ENCODE assay signal across 18 cellular contexts in genomic region chr12:103313894-103314293, GRCh38.
"Had no signal": no experiment of that assay in that cellular context is flagged by ENCODE, and none has a peak within 500 bp of the region (broad histone marks: within the 10 kb centered on the region; RNA-seq: fewer than 3 reads in every experiment).

No MANE protein-coding gene starts in this region.

- ATAC-seq: activated T-cell treated with anti-CD3 and anti-CD28 coated beads, Interleukin-2, amount 50 U/mL, for 4 hours; foreskin keratinocyte; natural killer cell treated with Interleukin-12 subunit alpha and Interleukin-12 subunit beta and Interleukin-15 and Interleukin-18, amount 100 ng/mL, for 72 hours had no signal

- H3K27me3 ChIP-seq: ascending aorta, breast epithelium, foreskin keratinocyte, suprapubic skin had no signal

- H3K27ac ChIP-seq: ascending aorta, breast epithelium, foreskin keratinocyte, suprapubic skin had no signal

- H3K4me1 ChIP-seq: ascending aorta, breast epithelium, foreskin keratinocyte, suprapubic skin had no signal

- H3K4me1 Mint-ChIP-seq: immature natural killer cell had no signal

- H3K36me3 Mint-ChIP-seq: immature natural killer cell; natural killer cell treated with Interleukin-12 subunit alpha and Interleukin-12 subunit beta and Interleukin-15 and Interleukin-18, amount 100 ng/mL, for 72 hours had no signal

- H3K4me3 Mint-ChIP-seq: activated T-cell treated with anti-CD3 and anti-CD28 coated beads, Interleukin-2, amount 50 U/mL, for 4 hours; dendritic cell treated with granulocyte-macrophage colony-stimulating factor and Interleukin-4, amounts not matched to agents 40 ng/mL and 50 ng/mL, for 4 days; immature natural killer cell; natural killer cell treated with Interleukin-12 subunit alpha and Interleukin-12 subunit beta and Interleukin-15 and Interleukin-18, amount 100 ng/mL, for 72 hours had no signal

- H3K27me3 Mint-ChIP-seq: dendritic cell treated with granulocyte-macrophage colony-stimulating factor and Interleukin-4, amounts not matched to agents 40 ng/mL and 50 ng/mL, for 4 days had no signal

- H3K27ac Mint-ChIP-seq: dendritic cell treated with granulocyte-macrophage colony-stimulating factor and Interleukin-4, amounts not matched to agents 40 ng/mL and 50 ng/mL, for 4 days; immature natural killer cell; natural killer cell treated with Interleukin-12 subunit alpha and Interleukin-12 subunit beta and Interleukin-15 and Interleukin-18, amount 100 ng/mL, for 72 hours had no signal

- H3K4me3 ChIP-seq: ascending aorta, breast epithelium, suprapubic skin had no signal

- H3K9me3 ChIP-seq: ascending aorta had no signal

- DNase-seq: activated CD4-positive, alpha-beta T cell treated with anti-CD3 and anti-CD28 coated beads, Interleukin-2, amount 50 U/mL, for 48 hours; activated gamma-delta T cell; activated T-cell treated with anti-CD3 and anti-CD28 coated beads, Interleukin-2, amount 50 U/mL, for 4 hours; effector memory CD4-positive, alpha-beta T cell; foreskin keratinocyte; head of caudate nucleus; immature natural killer cell; posterior cingulate gyrus; retina; stimulated activated CD4-positive, alpha-beta T cell treated with anti-CD3 and anti-CD28 coated beads, Interleukin-12 subunit alpha, Interleukin-12 subunit beta, amount 100 ng/mL, for 4 hours; stimulated activated CD4-positive, alpha-beta T cell treated with anti-CD3 and anti-CD28 coated beads, Interleukin-2, amount 100 ng/mL, for 48 hours; stimulated activated naive CD4-positive, alpha-beta T cell treated with Interleukin-2 at 50 U/mL for 16 hours; trophoblast cell had no signal

- H3K36me3 ChIP-seq: ascending aorta, breast epithelium, suprapubic skin had no signal
